In the genomic region with DNA sequence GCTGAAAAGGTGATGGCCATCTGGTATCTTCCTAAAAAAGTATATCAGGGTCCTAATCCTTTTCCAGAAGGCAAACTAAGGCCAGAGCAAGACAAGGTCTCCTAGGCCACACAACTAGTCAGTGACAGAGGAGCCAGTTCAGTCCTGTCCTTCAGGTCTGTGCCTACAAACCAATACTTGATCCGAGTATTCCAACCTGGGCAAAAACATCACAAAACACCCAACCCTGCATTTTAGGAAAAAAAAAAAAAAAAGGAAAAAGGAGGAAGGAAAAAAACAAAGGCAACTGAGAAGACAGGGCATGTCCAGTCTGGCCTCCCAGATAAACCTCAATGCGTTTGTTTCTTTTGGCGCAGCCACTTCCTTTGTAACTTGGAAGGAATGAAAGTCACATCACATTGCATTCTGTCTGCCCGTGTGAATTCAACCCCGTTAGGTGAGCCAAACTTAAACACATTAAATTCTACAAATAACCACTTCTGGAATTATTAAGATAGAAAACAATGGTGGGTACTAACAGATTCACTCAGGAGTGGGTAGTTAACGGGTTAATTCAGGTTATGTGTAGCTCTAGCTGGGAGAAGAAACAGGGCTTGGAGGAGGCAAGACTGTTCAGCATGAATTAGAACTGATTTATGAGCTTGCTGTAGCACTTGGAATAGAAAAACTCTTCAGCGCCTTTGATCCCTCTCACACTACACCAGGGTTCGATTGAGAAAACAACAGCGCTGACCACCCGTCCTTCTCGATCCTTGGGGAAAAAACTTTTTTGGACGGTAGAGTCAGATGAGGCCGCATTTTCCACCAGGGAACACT, we compare ENCODE assay signal across 8 cellular contexts. TPM values are rescaled to one million over a fixed set of nuclear protein-coding genes. Genes with fewer than 3 reads are reported as not detected.
DNase-seq lines count a peak whose midpoint lies in the region; ATAC-seq and TF ChIP-seq lines count a peak whose summit lies in the region.

No MANE protein-coding gene starts in this region.

- peaks cover 0 to 29% (median 0%) of the 10 kb centered on the region in 7 donors for H3K27me3 ChIP-seq in heart right ventricle

- intact Hi-C loops in heart right ventricle (cut with DNase I) (no loop called here), sciatic nerve (cut with DNase I) (no loop called here)

- POLR2A ChIA-PET in activated CD8-positive, alpha-beta T cell treated with anti-CD3 and anti-CD28 coated beads, Interleukin-2, amount 10 ng/mL, durations not matched to agents 7 days and 5 days (lab: Charles Lee) = interaction anchor here (0.8 kb wide), 1 partner anchor 52 kb away, joined by 3 read pairs; no protein-coding TSS in a partner anchor

- WGBS in heart right ventricle, 2 donors = 27 to 31% methylated on average over 13 of the region's 13 CpGs

- H3K9me3 ChIP-seq in heart right ventricle = no peaks in the 10 kb centered on the region

- H3K4me3 ChIP-seq in heart right ventricle = peak overlapping the region; percentile 27 to 80 (median 59)

- peaks cover 4 to 17% (median 13%) of the 10 kb centered on the region in 9 donors for H3K4me1 ChIP-seq in heart right ventricle

- ATAC-seq in HG03442 (IDR thresholded peaks at IDR 0.05; ENCODE audit: unreplicated experiment) (peak; percentile 5), heart right ventricle (peak in 7 of 8 donors; percentile 9 to 68 (median 63)), sciatic nerve (peak; percentile 72)
- no peak for ATAC-seq in activated CD8-positive, alpha-beta T cell treated with anti-CD3 and anti-CD28 coated beads, Interleukin-2, amount 10 ng/mL, durations not matched to agents 7 days and 5 days

- no peaks in the 10 kb centered on the region for H3K36me3 ChIP-seq in heart right ventricle

- CTCF ChIA-PET in activated naive CD4-positive, alpha-beta T cell treated with anti-CD3 and anti-CD28 coated beads, Interleukin-2, amount 10 ng/mL, durations not matched to agents 7 days and 5 days (lab: Charles Lee) = interaction anchor here (1.4 kb wide), 1 partner anchor 210 kb away, joined by 3 read pairs; no protein-coding TSS in a partner anchor
- CTCF ChIA-PET in activated CD8-positive, alpha-beta T cell treated with anti-CD3 and anti-CD28 coated beads, Interleukin-2, amount 10 ng/mL, durations not matched to agents 7 days and 5 days (lab: Charles Lee) = interaction anchor here (1.4 kb wide), 1 partner anchor 10 kb away, joined by 3 read pairs; no protein-coding TSS in a partner anchor

- H3K27ac ChIP-seq in heart right ventricle = peak overlapping the region in 9 of 10 donors; percentile 60 to 89 (median 80)

- H3K9me3 Mint-ChIP-seq in activated naive CD4-positive, alpha-beta T cell treated with anti-CD3 and anti-CD28 coated beads, Interleukin-2, amount 10 ng/mL, durations not matched to agents 7 days and 5 days = no peaks in the 10 kb centered on the region
- H3K9me3 Mint-ChIP-seq in activated CD8-positive, alpha-beta T cell treated with anti-CD3 and anti-CD28 coated beads, Interleukin-2, amount 10 ng/mL, durations not matched to agents 7 days and 5 days (ENCODE audit: insufficient read depth) = no peaks in the 10 kb centered on the region

- no peak overlapping the region for H3K27ac Mint-ChIP-seq in activated naive CD4-positive, alpha-beta T cell treated with anti-CD3 and anti-CD28 coated beads, Interleukin-2, amount 10 ng/mL, durations not matched to agents 7 days and 5 days
- H3K27ac Mint-ChIP-seq in activated CD8-positive, alpha-beta T cell treated with anti-CD3 and anti-CD28 coated beads, Interleukin-2, amount 10 ng/mL, durations not matched to agents 7 days and 5 days = no peak overlapping the region

- no peak for DNase-seq in activated naive CD4-positive, alpha-beta T cell treated with anti-CD3 and anti-CD28 coated beads, Interleukin-2, amount 10 ng/mL, durations not matched to agents 7 days and 5 days
- no peak for DNase-seq in activated naive CD4-positive, alpha-beta T cell (lab: John Stamatoyannopoulos, UW)
- DNase-seq in activated CD8-positive, alpha-beta T cell treated with anti-CD3 and anti-CD28 coated beads, Interleukin-2, amount 10 ng/mL, durations not matched to agents 7 days and 5 days = no peak
- DNase-seq in heart right ventricle = peak in 1 of 2 donors; percentile 51
- DNase-seq in sciatic nerve (ENCODE audit: low spot score) = no peak
- no peak for DNase-seq in NCI-H524 (lab: John Stamatoyannopoulos, UW)
- no peak for DNase-seq in GM10266 (ENCODE audit: extremely low spot score)

- H3K36me3 Mint-ChIP-seq in activated naive CD4-positive, alpha-beta T cell treated with anti-CD3 and anti-CD28 coated beads, Interleukin-2, amount 10 ng/mL, durations not matched to agents 7 days and 5 days = no peaks in the 10 kb centered on the region
- no peaks in the 10 kb centered on the region for H3K36me3 Mint-ChIP-seq in activated CD8-positive, alpha-beta T cell treated with anti-CD3 and anti-CD28 coated beads, Interleukin-2, amount 10 ng/mL, durations not matched to agents 7 days and 5 days (ENCODE audit: low read depth)

- H3K4me3 Mint-ChIP-seq in activated naive CD4-positive, alpha-beta T cell treated with anti-CD3 and anti-CD28 coated beads, Interleukin-2, amount 10 ng/mL, durations not matched to agents 7 days and 5 days = peak overlapping the region; percentile 74
- H3K4me3 Mint-ChIP-seq in activated CD8-positive, alpha-beta T cell treated with anti-CD3 and anti-CD28 coated beads, Interleukin-2, amount 10 ng/mL, durations not matched to agents 7 days and 5 days = peak overlapping the region; percentile 64

- H3K4me1 Mint-ChIP-seq in activated naive CD4-positive, alpha-beta T cell treated with anti-CD3 and anti-CD28 coated beads, Interleukin-2, amount 10 ng/mL, durations not matched to agents 7 days and 5 days = peaks cover 17% of the 10 kb centered on the region
- peaks cover 15% of the 10 kb centered on the region for H3K4me1 Mint-ChIP-seq in activated CD8-positive, alpha-beta T cell treated with anti-CD3 and anti-CD28 coated beads, Interleukin-2, amount 10 ng/mL, durations not matched to agents 7 days and 5 days (ENCODE audit: low read depth)

- H3K27me3 Mint-ChIP-seq in activated naive CD4-positive, alpha-beta T cell treated with anti-CD3 and anti-CD28 coated beads, Interleukin-2, amount 10 ng/mL, durations not matched to agents 7 days and 5 days = peaks cover 46% of the 10 kb centered on the region
- peaks cover 22% of the 10 kb centered on the region for H3K27me3 Mint-ChIP-seq in activated CD8-positive, alpha-beta T cell treated with anti-CD3 and anti-CD28 coated beads, Interleukin-2, amount 10 ng/mL, durations not matched to agents 7 days and 5 days (ENCODE audit: low read depth)

- TF ChIP-seq CTCF in heart right ventricle (IDR thresholded peaks at IDR 0.05) (no peak), GM10266 (IDR thresholded peaks at IDR 0.05; ENCODE audit: control insufficient read depth, insufficient read depth, low read depth, missing control alignments) (no peak)

RNA-seq across cellular contexts. Expression of a gene that starts 43.0 kb away (rescaled TPM):
- 10 to 100 TPM; 10.4 TPM for total RNA-seq in activated CD8-positive, alpha-beta T cell treated with anti-CD3 and anti-CD28 coated beads, Interleukin-2, amount 10 ng/mL, durations not matched to agents 7 days and 5 days
- total RNA-seq in heart right ventricle (1 to 10 TPM; 1.7 to 4.7 (median 3.4) TPM), sciatic nerve (8.8 TPM)
- polyA plus RNA-seq in heart right ventricle = 1 to 10 TPM; 4.7 to 9.1 TPM

RNA-seq across cellular contexts. Expression of a gene that starts 53.4 kb away (rescaled TPM):
- 10 to 100 TPM; 48.5 to 50.7 TPM for total RNA-seq in activated CD8-positive, alpha-beta T cell treated with anti-CD3 and anti-CD28 coated beads, Interleukin-2, amount 10 ng/mL, durations not matched to agents 7 days and 5 days
- 10 to 100 TPM; 44.3 to 61.7 (median 53.9) TPM for total RNA-seq in heart right ventricle
- 10 to 100 TPM; 53.8 to 55.9 TPM for polyA plus RNA-seq in heart right ventricle
- total RNA-seq in sciatic nerve = 62.3 TPM
